8 cellular contexts compared by ENCODE assay signal in the genomic region with DNA sequence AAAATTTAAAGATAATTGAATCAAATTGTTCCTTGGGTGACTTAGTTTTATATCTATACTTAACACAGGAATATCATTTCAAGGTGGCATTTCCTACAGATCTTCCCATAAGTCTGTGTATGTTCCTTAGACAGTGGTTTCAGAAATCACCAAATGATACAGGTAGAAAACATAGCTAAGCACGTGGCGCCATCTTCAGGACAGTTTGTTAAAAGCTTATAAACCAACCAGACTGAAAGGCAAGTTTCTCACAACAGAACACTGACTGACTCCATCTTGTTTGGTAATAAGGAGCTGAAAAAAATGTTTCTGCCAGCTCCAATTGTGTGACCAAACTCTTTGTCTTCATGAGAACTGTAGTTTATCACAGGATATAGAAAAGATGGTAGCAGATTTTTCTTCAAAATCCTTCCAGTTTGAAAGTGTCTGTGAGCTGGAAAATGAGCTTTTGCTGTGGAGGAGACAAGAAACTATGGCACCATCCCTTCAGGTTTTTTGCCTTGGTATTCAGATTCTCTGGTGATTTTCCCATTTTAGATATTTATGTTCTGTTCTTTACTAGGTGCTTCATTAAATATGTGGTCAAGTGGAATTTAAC. TPM values are rescaled to one million over a fixed set of nuclear protein-coding genes. Genes with fewer than 3 reads are reported as not detected.
DNase-seq lines count a peak whose midpoint lies in the region; ATAC-seq and TF ChIP-seq lines count a peak whose summit lies in the region.

No MANE protein-coding gene starts in this region.

- intact Hi-C loops in activated CD4-positive, alpha-beta T cell treated with anti-CD3 and anti-CD28 coated beads, Interleukin-2, amount 10 ng/mL, durations not matched to agents 24 days and 14 days (cut with micrococcal nuclease) = loop anchor here (1.0 to 10.0 kb wide), 6 partner anchors 142 to 1591 kb away; no protein-coding TSS in a partner anchor
- intact Hi-C loops in lower lobe of right lung (cut with DNase I) = loop anchor here (10.0 kb wide), 1 partner anchor 640 kb away; no protein-coding TSS in a partner anchor

- peaks cover 23% of the 10 kb centered on the region for H3K27me3 Mint-ChIP-seq in activated CD4-positive, alpha-beta T cell treated with anti-CD3 and anti-CD28 coated beads, Interleukin-2, amount 10 ng/mL, durations not matched to agents 24 days and 14 days

- POLR2A ChIA-PET in BJ (lab: Charles Lee) = interaction anchor here (0.6 kb wide), 1 partner anchor 1001 kb away, joined by 3 read pairs; no protein-coding TSS in a partner anchor

- H3K9me3 Mint-ChIP-seq in activated CD4-positive, alpha-beta T cell treated with anti-CD3 and anti-CD28 coated beads, Interleukin-2, amount 10 ng/mL, durations not matched to agents 24 days and 14 days = no peaks in the 10 kb centered on the region

- H3K27ac Mint-ChIP-seq in activated CD4-positive, alpha-beta T cell treated with anti-CD3 and anti-CD28 coated beads, Interleukin-2, amount 10 ng/mL, durations not matched to agents 24 days and 14 days = no peak overlapping the region

- H3K36me3 ChIP-seq in BJ (ENCODE audit: control insufficient read depth, insufficient read depth, low read length) (no peaks in the 10 kb centered on the region), lower lobe of right lung (no peaks in the 10 kb centered on the region)

- H3K4me3 ChIP-seq in BJ (ENCODE audit: low read depth, low read length) = no peak overlapping the region
- no peak overlapping the region for H3K4me3 ChIP-seq in lower lobe of right lung

- no peak overlapping the region for H3K27ac ChIP-seq in lower lobe of right lung

- H3K9me3 ChIP-seq in lower lobe of right lung = no peaks in the 10 kb centered on the region

- ATAC-seq in GM19351 (IDR thresholded peaks at IDR 0.05; ENCODE audit: unreplicated experiment) (peak; percentile 96), HG03521 (IDR thresholded peaks at IDR 0.05; ENCODE audit: unreplicated experiment) (peak; percentile 89), lower lobe of right lung (peak; percentile 79 to 80)

- H3K4me1 ChIP-seq in lower lobe of right lung = no peaks in the 10 kb centered on the region

- H3K4me1 Mint-ChIP-seq in activated CD4-positive, alpha-beta T cell treated with anti-CD3 and anti-CD28 coated beads, Interleukin-2, amount 10 ng/mL, durations not matched to agents 24 days and 14 days = no peaks in the 10 kb centered on the region

- H3K36me3 Mint-ChIP-seq in activated CD4-positive, alpha-beta T cell treated with anti-CD3 and anti-CD28 coated beads, Interleukin-2, amount 10 ng/mL, durations not matched to agents 24 days and 14 days (ENCODE audit: low read depth) = no peaks in the 10 kb centered on the region

- peak; percentile 25 for DNase-seq in BJ (ENCODE audit: low read depth)
- peak; percentile 48 to 87 for DNase-seq in NCI-H526 (lab: John Stamatoyannopoulos, UW)
- DNase-seq in activated CD4-positive, alpha-beta T cell treated with anti-CD3 and anti-CD28 coated beads, Interleukin-2, amount 10 ng/mL, durations not matched to agents 24 days and 14 days = peak; percentile 92
- DNase-seq in dedifferentiated amniotic fluid mesenchymal stem cell (ENCODE audit: extremely low spot score) = peak; percentile 78
- peak; percentile 52 for DNase-seq in lower lobe of right lung
- peak; percentile 17 for DNase-seq in stimulated activated CD8-positive, alpha-beta memory T cell treated with anti-CD3 and anti-CD28 coated beads, Interleukin-12 subunit alpha, Interleukin-12 subunit beta, amount 100 ng/mL, for 4 hours (ENCODE audit: low read depth)

- TF ChIP-seq CTCF in BJ (IDR thresholded peaks at IDR 0.05; ENCODE audit: insufficient read depth, low read depth, low read length) (peak; percentile 65), lower lobe of right lung (IDR thresholded peaks at IDR 0.05) (peak; percentile 67)

- H3K27me3 ChIP-seq in BJ (ENCODE audit: control insufficient read depth, insufficient read depth, low read length) (no peaks in the 10 kb centered on the region; the same call in 1 of the 2 replicates), lower lobe of right lung (ENCODE audit: low read depth) (no peaks in the 10 kb centered on the region)

- H3K4me3 Mint-ChIP-seq in activated CD4-positive, alpha-beta T cell treated with anti-CD3 and anti-CD28 coated beads, Interleukin-2, amount 10 ng/mL, durations not matched to agents 24 days and 14 days = no peak overlapping the region

- CTCF ChIA-PET in BJ (lab: Yijun Ruan, JAX) = interaction anchor here (0.6 to 6.6 kb wide), 25 partner anchors 8 to 1602 kb away, joined by 3 to 60 read pairs (median 5); a partner anchor contains a TSS

RNA-seq across cellular contexts. Expression of a gene that starts 34.8 kb away (rescaled TPM):
- not detected in 2 replicates for polyA plus RNA-seq in BJ (2011; rRNA removed)
- not detected in 2 replicates for polyA minus RNA-seq in BJ (2011; rRNA and poly(A)+ RNA removed)
- not detected in 2 replicates for total RNA-seq in activated CD4-positive, alpha-beta T cell treated with anti-CD3 and anti-CD28 coated beads, Interleukin-2, amount 10 ng/mL, durations not matched to agents 24 days and 14 days
- not detected for total RNA-seq in lower lobe of right lung

RNA-seq across cellular contexts. Expression of a gene that starts 58.2 kb away (rescaled TPM):
- 0.04 and 0.06 TPM in 2 replicates for polyA plus RNA-seq in BJ (2011; rRNA removed)
- not detected in 2 replicates for polyA minus RNA-seq in BJ (2011; rRNA and poly(A)+ RNA removed)
- 0.14 TPM in 1 of 2 replicates, not detected in the other for total RNA-seq in activated CD4-positive, alpha-beta T cell treated with anti-CD3 and anti-CD28 coated beads, Interleukin-2, amount 10 ng/mL, durations not matched to agents 24 days and 14 days
- 1.7 TPM for total RNA-seq in lower lobe of right lung

Comparison
In these comparisons a context has a peak if more than half of its experiments do, and no peak if none do; other contexts are left out.
1. DNase-seq: peak in every context shown above with its lines; median percentile 92 in activated CD4-positive, alpha-beta T cell treated with anti-CD3 and anti-CD28 coated beads, Interleukin-2, amount 10 ng/mL, durations not matched to agents 24 days and 14 days; 78 in dedifferentiated amniotic fluid mesenchymal stem cell; 68 in NCI-H526; 52 in lower lobe of right lung; 25 in BJ; 17 in stimulated activated CD8-positive, alpha-beta memory T cell treated with anti-CD3 and anti-CD28 coated beads, Interleukin-12 subunit alpha, Interleukin-12 subunit beta, amount 100 ng/mL, for 4 hours.